ENCODE assay signal across 1 cellular context in genomic region chrX:40933132-40934078, GRCh38.
TF ChIP-seq lines count a peak whose summit lies in the region.

No MANE protein-coding gene starts in this region.

TF ChIP-seq in GM12878, 131 proteins besides CTCF, POLR2A, EP300 and RAD21 (continued from another document):
- TF ChIP-seq, protein P1, sequence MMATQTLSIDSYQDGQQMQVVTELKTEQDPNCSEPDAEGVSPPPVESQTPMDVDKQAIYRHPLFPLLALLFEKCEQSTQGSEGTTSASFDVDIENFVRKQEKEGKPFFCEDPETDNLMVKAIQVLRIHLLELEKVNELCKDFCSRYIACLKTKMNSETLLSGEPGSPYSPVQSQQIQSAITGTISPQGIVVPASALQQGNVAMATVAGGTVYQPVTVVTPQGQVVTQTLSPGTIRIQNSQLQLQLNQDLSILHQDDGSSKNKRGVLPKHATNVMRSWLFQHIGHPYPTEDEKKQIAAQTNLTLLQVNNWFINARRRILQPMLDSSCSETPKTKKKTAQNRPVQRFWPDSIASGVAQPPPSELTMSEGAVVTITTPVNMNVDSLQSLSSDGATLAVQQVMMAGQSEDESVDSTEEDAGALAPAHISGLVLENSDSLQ (IDR thresholded peaks at IDR 0.05) = no peak
- TF ChIP-seq, protein P2, sequence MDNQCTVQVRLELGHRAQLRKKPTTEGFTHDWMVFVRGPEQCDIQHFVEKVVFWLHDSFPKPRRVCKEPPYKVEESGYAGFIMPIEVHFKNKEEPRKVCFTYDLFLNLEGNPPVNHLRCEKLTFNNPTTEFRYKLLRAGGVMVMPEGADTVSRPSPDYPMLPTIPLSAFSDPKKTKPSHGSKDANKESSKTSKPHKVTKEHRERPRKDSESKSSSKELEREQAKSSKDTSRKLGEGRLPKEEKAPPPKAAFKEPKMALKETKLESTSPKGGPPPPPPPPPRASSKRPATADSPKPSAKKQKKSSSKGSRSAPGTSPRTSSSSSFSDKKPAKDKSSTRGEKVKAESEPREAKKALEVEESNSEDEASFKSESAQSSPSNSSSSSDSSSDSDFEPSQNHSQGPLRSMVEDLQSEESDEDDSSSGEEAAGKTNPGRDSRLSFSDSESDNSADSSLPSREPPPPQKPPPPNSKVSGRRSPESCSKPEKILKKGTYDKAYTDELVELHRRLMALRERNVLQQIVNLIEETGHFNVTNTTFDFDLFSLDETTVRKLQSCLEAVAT (IDR thresholded peaks at IDR 0.05) = no peak
- TF ChIP-seq ZNF207 (IDR thresholded peaks at IDR 0.05; ENCODE audit: borderline replicate concordance) (no peak), CHD1 (IDR thresholded peaks at IDR 0.05; ENCODE audit: low read depth, low read length) (no peak), HDGF (IDR thresholded peaks at IDR 0.05) (no peak), EGR1 (IDR thresholded peaks at IDR 0.05; ENCODE audit: borderline replicate concordance in 1 of 2, low read depth in 2 of 2, low read length in 2 of 2) (no peak), TARDBP (IDR thresholded peaks at IDR 0.05; ENCODE audit: borderline replicate concordance) (no peak), NR2F1 (conservative IDR thresholded peaks at IDR 0.05) (no peak), MTA3 (IDR thresholded peaks at IDR 0.05; ENCODE audit: borderline replicate concordance, low read length) (no peak), KLF5 (IDR thresholded peaks at IDR 0.05; ENCODE audit: partially characterized antibody) (no peak), ZNF274 (IDR thresholded peaks at IDR 0.05; ENCODE audit: insufficient read depth, insufficient read length) (no peak), MAX (IDR thresholded peaks at IDR 0.05; ENCODE audit: low read depth, low read length) (no peak), NBN (IDR thresholded peaks at IDR 0.05) (no peak), JUNB (IDR thresholded peaks at IDR 0.05) (0 out of 2 replicates have a peak, but pooled peaks have one; percentile 19), SP1 (IDR thresholded peaks at IDR 0.05; ENCODE audit: low read depth, low read length) (no peak), USF2 (IDR thresholded peaks at IDR 0.05; ENCODE audit: borderline replicate concordance, low read depth, low read length) (no peak), MTA2 (IDR thresholded peaks at IDR 0.05; ENCODE audit: low read depth) (peak; percentile 24; the same call in 1 of the 2 replicates), SMARCA5 (IDR thresholded peaks at IDR 0.05) (no peak), ESRRA (IDR thresholded peaks at IDR 0.05; ENCODE audit: low read length) (no peak), NFIC (IDR thresholded peaks at IDR 0.05; ENCODE audit: low read depth, low read length) (peak; percentile 62; the same call in 1 of the 2 replicates), RELA (IDR thresholded peaks at IDR 0.05; ENCODE audit: borderline replicate concordance, partially characterized antibody) (no peak)
- TF ChIP-seq, protein P3, sequence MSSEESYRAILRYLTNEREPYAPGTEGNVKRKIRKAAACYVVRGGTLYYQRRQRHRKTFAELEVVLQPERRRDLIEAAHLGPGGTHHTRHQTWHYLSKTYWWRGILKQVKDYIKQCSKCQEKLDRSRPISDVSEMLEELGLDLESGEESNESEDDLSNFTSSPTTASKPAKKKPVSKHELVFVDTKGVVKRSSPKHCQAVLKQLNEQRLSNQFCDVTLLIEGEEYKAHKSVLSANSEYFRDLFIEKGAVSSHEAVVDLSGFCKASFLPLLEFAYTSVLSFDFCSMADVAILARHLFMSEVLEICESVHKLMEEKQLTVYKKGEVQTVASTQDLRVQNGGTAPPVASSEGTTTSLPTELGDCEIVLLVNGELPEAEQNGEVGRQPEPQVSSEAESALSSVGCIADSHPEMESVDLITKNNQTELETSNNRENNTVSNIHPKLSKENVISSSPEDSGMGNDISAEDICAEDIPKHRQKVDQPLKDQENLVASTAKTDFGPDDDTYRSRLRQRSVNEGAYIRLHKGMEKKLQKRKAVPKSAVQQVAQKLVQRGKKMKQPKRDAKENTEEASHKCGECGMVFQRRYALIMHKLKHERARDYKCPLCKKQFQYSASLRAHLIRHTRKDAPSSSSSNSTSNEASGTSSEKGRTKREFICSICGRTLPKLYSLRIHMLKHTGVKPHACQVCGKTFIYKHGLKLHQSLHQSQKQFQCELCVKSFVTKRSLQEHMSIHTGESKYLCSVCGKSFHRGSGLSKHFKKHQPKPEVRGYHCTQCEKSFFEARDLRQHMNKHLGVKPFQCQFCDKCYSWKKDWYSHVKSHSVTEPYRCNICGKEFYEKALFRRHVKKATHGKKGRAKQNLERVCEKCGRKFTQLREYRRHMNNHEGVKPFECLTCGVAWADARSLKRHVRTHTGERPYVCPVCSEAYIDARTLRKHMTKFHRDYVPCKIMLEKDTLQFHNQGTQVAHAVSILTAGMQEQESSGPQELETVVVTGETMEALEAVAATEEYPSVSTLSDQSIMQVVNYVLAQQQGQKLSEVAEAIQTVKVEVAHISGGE (CRISPR knock-in tag; IDR thresholded peaks at IDR 0.05) = no peak
